15 cellular contexts compared by ENCODE assay signal in the genomic region with DNA sequence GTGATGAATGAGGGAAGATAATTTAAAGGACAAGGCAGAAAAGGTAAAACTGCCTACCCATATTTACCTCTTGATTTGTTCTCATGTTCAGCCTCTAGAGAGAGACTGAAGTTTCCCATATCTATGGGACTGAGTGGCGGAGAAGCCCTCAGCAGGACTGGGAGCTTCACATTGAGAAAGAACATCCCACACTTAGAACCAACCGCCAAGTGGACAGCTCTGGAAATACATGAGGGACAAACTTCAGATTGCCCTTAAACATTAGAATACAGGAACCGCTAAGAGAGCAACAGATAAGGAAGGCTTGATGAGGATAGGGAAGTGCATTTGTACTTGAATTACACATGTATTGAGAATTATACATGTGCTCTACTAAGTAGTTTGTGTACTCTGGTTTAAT.
"Had no signal": no experiment of that assay in that cellular context is flagged by ENCODE, and none has a peak within 500 bp of the region (broad histone marks: within the 10 kb centered on the region; RNA-seq: fewer than 3 reads in every experiment).

No MANE protein-coding gene starts in this region.

- DNase-seq: activated CD4-positive, alpha-beta memory T cell treated with anti-CD3 and anti-CD28 coated beads, Interleukin-2, amount 10 ng/mL, durations not matched to agents 7 days and 5 days; activated CD4-positive, alpha-beta T cell treated with anti-CD3 and anti-CD28 coated beads for 36 hours; activated naive CD8-positive, alpha-beta T cell treated with anti-CD3 and anti-CD28 coated beads, Interleukin-2, amount 10 ng/mL, durations not matched to agents 7 days and 5 days; activated T-cell treated with anti-CD3 and anti-CD28 coated beads, Interleukin-2, amount 50 U/mL, for 72 hours; aorta; esophagus squamous epithelium; foreskin fibroblast; psoas muscle; spleen; stimulated activated CD4-positive, alpha-beta T cell treated with anti-CD3 and anti-CD28 coated beads, Interleukin-1b, Interleukin-23, amount 100 ng/mL, for 48 hours; stimulated activated naive B cell treated with anti-CD40 and anti-IgM and Interleukin-4, amounts not matched to agents 10 μg/mL and 1 μg/mL and 100 μg/mL, for 72 hours; transverse colon had no signal

- H3K36me3 Mint-ChIP-seq: activated naive CD8-positive, alpha-beta T cell treated with anti-CD3 and anti-CD28 coated beads, Interleukin-2, amount 10 ng/mL, durations not matched to agents 7 days and 5 days; stimulated activated naive B cell treated with anti-CD40 and anti-IgM and Interleukin-4, amounts not matched to agents 10 μg/mL and 1 μg/mL and 100 μg/mL, for 72 hours had no signal

- H3K9me3 Mint-ChIP-seq: activated CD4-positive, alpha-beta memory T cell treated with anti-CD3 and anti-CD28 coated beads, Interleukin-2, amount 10 ng/mL, durations not matched to agents 7 days and 5 days; activated naive CD8-positive, alpha-beta T cell treated with anti-CD3 and anti-CD28 coated beads, Interleukin-2, amount 10 ng/mL, durations not matched to agents 7 days and 5 days; nephron; T-helper 1 cell treated with Interleukin-12 subunit alpha and Interleukin-12 subunit beta and Interleukin-4 antibody, amounts not matched to agents 30 μg/mL and 1 μg/mL, for 36 hours had no signal

- H3K27ac Mint-ChIP-seq: activated CD4-positive, alpha-beta memory T cell treated with anti-CD3 and anti-CD28 coated beads, Interleukin-2, amount 10 ng/mL, durations not matched to agents 7 days and 5 days; activated CD4-positive, alpha-beta T cell treated with anti-CD3 and anti-CD28 coated beads for 36 hours; activated naive CD8-positive, alpha-beta T cell treated with anti-CD3 and anti-CD28 coated beads, Interleukin-2, amount 10 ng/mL, durations not matched to agents 7 days and 5 days; activated T-cell treated with anti-CD3 and anti-CD28 coated beads, Interleukin-2, amount 50 U/mL, for 72 hours; nephron; stimulated activated naive B cell treated with anti-CD40 and anti-IgM and Interleukin-4, amounts not matched to agents 10 μg/mL and 1 μg/mL and 100 μg/mL, for 72 hours; T-helper 1 cell treated with Interleukin-12 subunit alpha and Interleukin-12 subunit beta and Interleukin-4 antibody, amounts not matched to agents 30 μg/mL and 1 μg/mL, for 36 hours had no signal

- H3K9me3 ChIP-seq: esophagus squamous epithelium, psoas muscle, spleen, transverse colon had no signal

- H3K4me1 Mint-ChIP-seq: activated CD4-positive, alpha-beta memory T cell treated with anti-CD3 and anti-CD28 coated beads, Interleukin-2, amount 10 ng/mL, durations not matched to agents 7 days and 5 days; activated CD4-positive, alpha-beta T cell treated with anti-CD3 and anti-CD28 coated beads for 36 hours; activated naive CD8-positive, alpha-beta T cell treated with anti-CD3 and anti-CD28 coated beads, Interleukin-2, amount 10 ng/mL, durations not matched to agents 7 days and 5 days; nephron; stimulated activated naive B cell treated with anti-CD40 and anti-IgM and Interleukin-4, amounts not matched to agents 10 μg/mL and 1 μg/mL and 100 μg/mL, for 72 hours had no signal

- H3K4me3 Mint-ChIP-seq: activated CD4-positive, alpha-beta memory T cell treated with anti-CD3 and anti-CD28 coated beads, Interleukin-2, amount 10 ng/mL, durations not matched to agents 7 days and 5 days; activated CD4-positive, alpha-beta T cell treated with anti-CD3 and anti-CD28 coated beads for 36 hours; activated naive CD8-positive, alpha-beta T cell treated with anti-CD3 and anti-CD28 coated beads, Interleukin-2, amount 10 ng/mL, durations not matched to agents 7 days and 5 days; activated T-cell treated with anti-CD3 and anti-CD28 coated beads, Interleukin-2, amount 50 U/mL, for 72 hours; nephron; stimulated activated naive B cell treated with anti-CD40 and anti-IgM and Interleukin-4, amounts not matched to agents 10 μg/mL and 1 μg/mL and 100 μg/mL, for 72 hours; T-helper 1 cell treated with Interleukin-12 subunit alpha and Interleukin-12 subunit beta and Interleukin-4 antibody, amounts not matched to agents 30 μg/mL and 1 μg/mL, for 36 hours had no signal

- H3K27me3 Mint-ChIP-seq: activated CD4-positive, alpha-beta memory T cell treated with anti-CD3 and anti-CD28 coated beads, Interleukin-2, amount 10 ng/mL, durations not matched to agents 7 days and 5 days; activated CD4-positive, alpha-beta T cell treated with anti-CD3 and anti-CD28 coated beads for 36 hours; activated naive CD8-positive, alpha-beta T cell treated with anti-CD3 and anti-CD28 coated beads, Interleukin-2, amount 10 ng/mL, durations not matched to agents 7 days and 5 days had no signal

- ATAC-seq: activated CD4-positive, alpha-beta T cell treated with anti-CD3 and anti-CD28 coated beads for 36 hours; activated T-cell treated with anti-CD3 and anti-CD28 coated beads, Interleukin-2, amount 50 U/mL, for 72 hours; psoas muscle; sciatic nerve; stimulated activated naive B cell treated with anti-CD40 and anti-IgM and Interleukin-4, amounts not matched to agents 10 μg/mL and 1 μg/mL and 100 μg/mL, for 72 hours had no signal
